ENCODE assay signal across 24 cellular contexts in the genomic region with DNA sequence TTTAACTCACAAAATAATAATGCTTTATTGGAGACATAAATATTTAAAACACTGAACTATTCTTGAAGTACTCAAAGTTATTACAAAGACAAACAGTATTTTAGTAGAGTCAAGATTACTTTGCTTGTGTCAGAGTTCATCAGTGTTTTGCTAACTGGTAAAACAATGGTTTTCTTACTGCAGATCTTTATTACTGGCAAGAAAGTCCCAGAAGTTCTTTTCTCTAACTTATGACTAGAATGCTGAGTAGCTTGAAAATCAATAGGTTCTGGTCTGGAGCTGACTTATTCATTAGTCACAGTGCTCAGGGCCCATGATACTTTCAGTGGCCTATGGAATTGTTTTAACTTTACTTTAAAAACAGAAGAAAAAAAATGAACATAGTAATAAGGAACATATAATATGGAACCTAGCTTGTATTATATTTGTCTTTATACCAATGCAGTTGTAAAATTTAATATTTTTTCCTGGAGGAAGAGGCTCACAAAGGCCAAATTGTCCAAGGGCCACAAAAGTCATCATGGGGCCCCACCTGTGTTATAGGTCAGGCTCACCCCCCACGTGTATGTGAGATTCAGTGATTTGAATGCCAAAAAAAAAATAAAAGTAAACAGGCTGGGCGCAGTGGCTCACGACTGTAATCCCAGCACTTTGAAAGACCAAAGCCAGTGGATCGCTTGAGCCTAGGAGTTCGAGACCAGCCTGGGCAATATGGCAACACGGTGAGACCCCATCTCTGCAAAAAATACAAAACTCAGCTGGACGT. TPM values are rescaled to one million over a fixed set of nuclear protein-coding genes. Genes with fewer than 3 reads are reported as not detected.
DNase-seq lines count a peak whose midpoint lies in the region; ATAC-seq and TF ChIP-seq lines count a peak whose summit lies in the region.
"Had no signal": no experiment of that assay in that cellular context is flagged by ENCODE, and none has a peak within 500 bp of the region (broad histone marks: within the 10 kb centered on the region; RNA-seq: fewer than 3 reads in every experiment).

No MANE protein-coding gene starts in this region.

- H3K27ac ChIP-seq in Karpas-422 (ENCODE audit: low read length) (peak overlapping the region; percentile 14; the same call in 1 of the 2 replicates), foreskin keratinocyte (peak overlapping the region; percentile 8), smooth muscle cell (ENCODE audit: low read depth) (peak overlapping the region; percentile 34), neuronal stem cell (replicated peaks; ENCODE audit: low read length) (no peak overlapping the region), substantia nigra (ENCODE audit: low read depth, low read length, poor library complexity, severe bottlenecking) (no peak overlapping the region)
- H3K27ac ChIP-seq: esophagus muscularis mucosa, ovary had no signal

- no peak overlapping the region for H3K23ac ChIP-seq in neuronal stem cell (ENCODE audit: low read depth, low read length, poor library complexity)

- no peak overlapping the region for H3K4me3 ChIP-seq in Karpas-422 (ENCODE audit: low read length)
- H3K4me3 ChIP-seq in astrocyte of the spinal cord (ENCODE audit: low read depth, low read length), result no peak overlapping the region
- no peak overlapping the region for H3K4me3 ChIP-seq in smooth muscle cell
- H3K4me3 ChIP-seq in neuronal stem cell (ENCODE audit: low read length in 2 of 2), result no peak overlapping the region
- H3K4me3 ChIP-seq: esophagus muscularis mucosa, ovary had no signal

- H4K20me1 ChIP-seq in Karpas-422 (ENCODE audit: insufficient read depth, low read depth, low read length) (no peaks in the 10 kb centered on the region), smooth muscle cell (ENCODE audit: low read depth) (no peaks in the 10 kb centered on the region)

- no peak overlapping the region for H4K91ac ChIP-seq in neuronal stem cell (ENCODE audit: low read depth, low read length, poor library complexity)

- no peak overlapping the region for H3K4ac ChIP-seq in neuronal stem cell (ENCODE audit: low read length)

- no peak overlapping the region for H2BK12ac ChIP-seq in neuronal stem cell (ENCODE audit: low read length)

- no peak overlapping the region for H3K9ac ChIP-seq in Karpas-422 (ENCODE audit: low read length)
- H3K9ac ChIP-seq in smooth muscle cell (ENCODE audit: low read depth), result no peak overlapping the region
- no peak overlapping the region for H3K9ac ChIP-seq in neuronal stem cell (ENCODE audit: low read depth, low read length, poor library complexity)
- H3K9ac ChIP-seq: SK-N-SH had no signal

- no peaks in the 10 kb centered on the region for H3K9me2 ChIP-seq in Karpas-422 (replicated peaks; ENCODE audit: insufficient read depth, low read length)
- H3K9me2 ChIP-seq: SK-N-SH had no signal

- ATAC-seq in foreskin keratinocyte, result peak; percentile 51
- ATAC-seq: left cardiac atrium; naive thymus-derived CD8-positive, alpha-beta T cell; WTC11 had no signal

- H3K27me3 ChIP-seq in Karpas-422 (ENCODE audit: low read length) (no peaks in the 10 kb centered on the region), foreskin keratinocyte (no peaks in the 10 kb centered on the region), smooth muscle cell (ENCODE audit: low read depth) (no peaks in the 10 kb centered on the region), neuronal stem cell (ENCODE audit: control insufficient read depth in 3 of 3, insufficient read depth in 3 of 3, low read depth in 1 of 3, low read length in 3 of 3) (no peaks in the 10 kb centered on the region)
- H3K27me3 ChIP-seq: esophagus muscularis mucosa, ovary had no signal

- TF ChIP-seq CTCF in astrocyte of the spinal cord (IDR thresholded peaks at IDR 0.05; ENCODE audit: low read depth, low read length), result no peak
- TF ChIP-seq CTCF in foreskin keratinocyte (conservative IDR thresholded peaks at IDR 0.05), result no peak
- TF ChIP-seq CTCF in smooth muscle cell (IDR thresholded peaks at IDR 0.05; ENCODE audit: borderline replicate concordance, insufficient read depth, poor library complexity, severe bottlenecking), result no peak

- 97% methylated on average over 7 of the region's 7 CpGs for WGBS in smooth muscle cell (ENCODE audit: low lambda C conversion rate)
- no CpG with 5 or more reads among the region's 7 CpGs for WGBS in neuronal stem cell (ENCODE audit: extremely low coverage in 2 of 2, insufficient read length in 2 of 2, insufficient replicate concordance in 1 of 2), 2 donors

- no peak overlapping the region for H2AK5ac ChIP-seq in neuronal stem cell (ENCODE audit: low read depth, low read length)

- no peak overlapping the region for H2BK5ac ChIP-seq in neuronal stem cell (ENCODE audit: low read length)

- no peak overlapping the region for H2BK120ac ChIP-seq in neuronal stem cell (ENCODE audit: low read depth, low read length)

- peaks cover 3% of the 10 kb centered on the region for H3F3A ChIP-seq in smooth muscle cell (ENCODE audit: low read depth)

- H4K8ac ChIP-seq in neuronal stem cell (ENCODE audit: low read depth, low read length), result no peak overlapping the region

- H2AFZ ChIP-seq in Karpas-422 (ENCODE audit: low read length) (no peak overlapping the region), smooth muscle cell (ENCODE audit: low read depth) (no peak overlapping the region), neuronal stem cell (ENCODE audit: low read length) (no peak overlapping the region)

- H3K79me2 ChIP-seq in Karpas-422 (ENCODE audit: low read length) (peaks cover 85% of the 10 kb centered on the region), smooth muscle cell (ENCODE audit: low read depth) (no peaks in the 10 kb centered on the region)

- no peaks in the 10 kb centered on the region for H3K79me1 ChIP-seq in neuronal stem cell (ENCODE audit: low read depth, low read length)

- H3K36me3 ChIP-seq in Karpas-422 (ENCODE audit: insufficient read depth, low read length) (peaks cover 33% of the 10 kb centered on the region), smooth muscle cell (ENCODE audit: low read depth) (no peaks in the 10 kb centered on the region), neuronal stem cell (replicated peaks in 1 of 2; ENCODE audit: control insufficient read depth in 2 of 2, insufficient read depth in 2 of 2, low read length in 2 of 2) (peaks cover 0 to 13% of the 10 kb centered on the region in 2 donors)
- H3K36me3 ChIP-seq: ovary had no signal

- DNase-seq in Karpas-422 (no peak), astrocyte of the spinal cord (ENCODE audit: low read depth, low spot score) (peak; percentile 29), foreskin keratinocyte (peak in 1 of 2 donors; percentile 30), smooth muscle cell (lab: John Stamatoyannopoulos, UW; ENCODE audit: unreplicated experiment) (no peak), neuronal stem cell (ENCODE audit: low spot score) (no peak), pons (ENCODE audit: low spot score) (no peak), substantia nigra (lab: John Stamatoyannopoulos, UW) (no peak)
- DNase-seq: activated CD4-positive, alpha-beta memory T cell treated with anti-CD3 and anti-CD28 coated beads, Interleukin-2, amount 10 ng/mL, durations not matched to agents 7 days and 5 days; activated naive CD4-positive, alpha-beta T cell treated with anti-CD3 and anti-CD28 coated beads, Interleukin-2, amount 50 U/mL, for 16 hours; aorta; CD4-positive, alpha-beta T cell; DMS153; effector memory CD4-positive, alpha-beta T cell; H9; KG1; left cardiac atrium; naive thymus-derived CD8-positive, alpha-beta T cell; NCI-H187; NCI-H69; ovary; RPMI8226; SK-N-SH had no signal

- H2BK15ac ChIP-seq in neuronal stem cell (ENCODE audit: low read length), result no peak overlapping the region

- no peaks in the 10 kb centered on the region for H3K9me3 ChIP-seq in Karpas-422 (ENCODE audit: low read length)
- H3K9me3 ChIP-seq in smooth muscle cell (replicated peaks; ENCODE audit: low read depth), result no peaks in the 10 kb centered on the region
- no peaks in the 10 kb centered on the region for H3K9me3 ChIP-seq in neuronal stem cell (replicated peaks in 1 of 2; ENCODE audit: control insufficient read depth in 2 of 2, insufficient read depth in 1 of 2, low read depth in 1 of 2, low read length in 2 of 2)
- H3K9me3 ChIP-seq: esophagus muscularis mucosa, ovary, SK-N-SH had no signal

- no peak overlapping the region for H3K4me2 ChIP-seq in Karpas-422 (ENCODE audit: low read depth, low read length, poor library complexity, severe bottlenecking)
- H3K4me2 ChIP-seq in smooth muscle cell, result no peak overlapping the region
- H3K4me2 ChIP-seq in neuronal stem cell (ENCODE audit: insufficient read depth, low read length, poor library complexity, severe bottlenecking), result no peak overlapping the region
- H3K4me2 ChIP-seq: SK-N-SH had no signal

- H3K4me1 ChIP-seq in Karpas-422 (ENCODE audit: low read length) (peaks cover 30% of the 10 kb centered on the region), foreskin keratinocyte (no peaks in the 10 kb centered on the region), smooth muscle cell (ENCODE audit: low read depth) (no peaks in the 10 kb centered on the region), neuronal stem cell (ENCODE audit: control insufficient read depth in 2 of 2, insufficient read depth in 1 of 2, low read depth in 1 of 2, low read length in 2 of 2) (peaks cover 4% of the 10 kb centered on the region in 2 donors)
- H3K4me1 ChIP-seq: esophagus muscularis mucosa had no signal

- H3K18ac ChIP-seq in neuronal stem cell (ENCODE audit: low read length), result no peak overlapping the region

- no peak overlapping the region for H3K14ac ChIP-seq in neuronal stem cell (ENCODE audit: low read length)

- in situ Hi-C loops in astrocyte of the spinal cord (cut with HindIII; ENCODE audit: low sequenced_read_pairs), result no loop called here

RNA-seq across cellular contexts. Expression of a gene that starts 53.3 kb away (rescaled TPM):
- 69.0 and 92.4 TPM in 2 replicates for total RNA-seq in Karpas-422 (2014; rRNA removed; shearing (Covaris generic); ENCODE audit: low replicate concordance)
- 2.5 and 4.1 TPM in 2 replicates for total RNA-seq in foreskin keratinocyte
- polyA plus RNA-seq in foreskin keratinocyte, result 0.60 and 0.64 TPM in 2 replicates
- total RNA-seq in smooth muscle cell, result 6.0 and 13.5 TPM in 2 replicates
- polyA plus RNA-seq in smooth muscle cell, result 1.5 and 5.4 TPM in 2 replicates
- polyA plus RNA-seq in neuronal stem cell (2013, experiment 1 of 2), result 10.8 TPM
- 11.9 TPM for polyA plus RNA-seq in neuronal stem cell (2013, experiment 2 of 2)

Comparison
In these comparisons a context has a peak if more than half of its experiments do, and no peak if none do; other contexts are left out.
1. H3K27ac ChIP-seq: peak in Karpas-422 (single experiment), foreskin keratinocyte (single experiment) and smooth muscle cell (single experiment); none in neuronal stem cell (single experiment) and substantia nigra (single experiment).